Comparison of ENCODE assay signal across 8 cellular contexts in genomic region chr2:120344991-120345975, GRCh38. TPM values are rescaled to one million over a fixed set of nuclear protein-coding genes. Genes with fewer than 3 reads are reported as not detected.
A peak's percentile ranks its signal among the peaks of the same experiment; 100 is the strongest.
DNase-seq lines count a peak whose midpoint lies in the region; ATAC-seq, FAIRE-seq and TF ChIP-seq lines count a peak whose summit lies in the region.

No MANE protein-coding gene starts in this region.

- no peak overlapping the region for H3K14ac ChIP-seq in H1 (ENCODE audit: insufficient read length)

- TF ChIP-seq CTCF in H1 (IDR thresholded peaks at IDR 0.05; ENCODE audit: control extremely low read depth in 1 of 3, insufficient read depth in 1 of 3, low read depth in 1 of 3, low read length in 3 of 3) (no peak), D721Med (IDR thresholded peaks at IDR 0.05; ENCODE audit: insufficient read depth, missing control alignments) (no peak)

- no peak overlapping the region for H2BK15ac ChIP-seq in H1 (ENCODE audit: low read length)

- peaks cover 40 to 73% (median 50%) of the 10 kb centered on the region in 5 donors for H3K27me3 Mint-ChIP-seq in naive thymus-derived CD4-positive, alpha-beta T cell

- H3K79me1 ChIP-seq in H1 (ENCODE audit: low read depth, low read length), result no peaks in the 10 kb centered on the region

- no peak overlapping the region for H2BK20ac ChIP-seq in H1 (ENCODE audit: low read length)

- peak overlapping the region; percentile 20 to 57 (median 27) for H3K4me3 ChIP-seq in H1 (ENCODE audit: extremely low read depth in 1 of 4, insufficient read depth in 2 of 4, low read depth in 3 of 4, low read length in 4 of 4)
- H3K4me3 ChIP-seq in naive thymus-derived CD4-positive, alpha-beta T cell (ENCODE audit: low read length), result peak overlapping the region; percentile 9

- peaks cover 9 to 26% (median 22%) of the 10 kb centered on the region in 7 donors for H3K4me1 Mint-ChIP-seq in naive thymus-derived CD4-positive, alpha-beta T cell

- intact Hi-C loops in naive thymus-derived CD4-positive, alpha-beta T cell (cut with micrococcal nuclease), result loop anchor here in 1 of 2 donors (10.0 kb wide), 2 partner anchors 180 to 330 kb away; partner anchors contain the start of gene EPB41L5

- ATAC-seq in naive thymus-derived CD4-positive, alpha-beta T cell, result peak; percentile 18
- ATAC-seq in HG03354 (IDR thresholded peaks at IDR 0.05; ENCODE audit: poor library complexity, severe bottlenecking, unreplicated experiment), result no peak

- H3K36me3 ChIP-seq in H1 (ENCODE audit: control insufficient read depth in 2 of 4, insufficient read depth in 4 of 4, low read length in 3 of 4), result peaks cover 0 to 19% (median 0%) of the 10 kb centered on the region in 4 experiments; a peak in 2 of 8 replicates
- H3K36me3 ChIP-seq in naive thymus-derived CD4-positive, alpha-beta T cell (ENCODE audit: control insufficient read depth in 2 of 3, insufficient read depth in 3 of 3, low read length in 3 of 3), result no peaks in the 10 kb centered on the region

- no peak overlapping the region for H2BK12ac ChIP-seq in H1 (ENCODE audit: low read depth, low read length)

- H3K23ac ChIP-seq in H1 (ENCODE audit: insufficient read length), result no peak overlapping the region

- peak overlapping the region; percentile 66 to 98 for H3K4me2 ChIP-seq in H1 (ENCODE audit: insufficient read depth in 1 of 2, low read depth in 2 of 2, low read length in 2 of 2)

- no peak overlapping the region for H2BK120ac ChIP-seq in H1 (replicated peaks; ENCODE audit: low read depth, low read length)

- peak; percentile 24 for DNase-seq in NCI-H510A treated with DMSO at 0.1 percent for 48 hours (lab: John Stamatoyannopoulos, UW)
- DNase-seq in NCI-H510A (lab: John Stamatoyannopoulos, UW), result no peak
- peak; percentile 12 for DNase-seq in RPMI7951 (ENCODE audit: low read depth)
- peak in 1 of 2 experiments; percentile 68 for DNase-seq in H1 (ENCODE audit: low read depth in 1 of 2, low spot score in 2 of 2)
- peak in 6 of 9 donors; percentile 14 to 44 (median 21) for DNase-seq in naive thymus-derived CD4-positive, alpha-beta T cell
- no peak for DNase-seq in NCI-H1930 (lab: John Stamatoyannopoulos, UW)
- no peak for DNase-seq in D721Med (ENCODE audit: insufficient read length, low spot score)

- POLR2A ChIA-PET in H1 (lab: Charles Lee; ENCODE audit: partially characterized antibody), result interaction anchor here (1.1 to 1.5 kb wide), 2 partner anchors 11 to 730 kb away, joined by 3 to 4 read pairs; no protein-coding TSS in a partner anchor
- POLR2A ChIA-PET in naive thymus-derived CD4-positive, alpha-beta T cell (lab: Charles Lee), result no interaction called here

- H3K4ac ChIP-seq in H1 (replicated peaks; ENCODE audit: insufficient read length, low read depth, low read length), result no peak overlapping the region

- FAIRE-seq in H1 (lab: Jason Lieb, UNC) (no peak), D721Med (lab: Jason Lieb, UNC) (no peak)

- peaks cover 13% of the 10 kb centered on the region; the same call in 1 of the 2 replicates for H3K23me2 ChIP-seq in H1 (ENCODE audit: low read depth, low read length)

- TF ChIP-seq EP300 in H1 (IDR thresholded peaks at IDR 0.05; ENCODE audit: borderline replicate concordance in 1 of 2, low read depth in 2 of 2, low read length in 2 of 2), result no peak

- H3K27ac Mint-ChIP-seq in naive thymus-derived CD4-positive, alpha-beta T cell, result no peak overlapping the region

- CTCF ChIA-PET in H1 (lab: Charles Lee; ENCODE audit: partially characterized antibody), result interaction anchor here (1.0 to 9.9 kb wide), 7 partner anchors 12 to 176 kb away, joined by 3 to 118 read pairs (median 15); no protein-coding TSS in a partner anchor
- CTCF ChIA-PET in naive thymus-derived CD4-positive, alpha-beta T cell (lab: Charles Lee), result no interaction called here

- H4K8ac ChIP-seq in H1 (ENCODE audit: extremely low read depth, insufficient read depth, low read length), result no peak overlapping the region

- peaks cover 3 to 8% of the 10 kb centered on the region in 2 experiments for H4K20me1 ChIP-seq in H1 (replicated peaks in 1 of 2; ENCODE audit: control insufficient read depth in 1 of 2, insufficient read depth in 2 of 2, low read length in 2 of 2)

- H3K27ac ChIP-seq in H1 (ENCODE audit: low read depth, low read length), result no peak overlapping the region
- H3K27ac ChIP-seq in naive thymus-derived CD4-positive, alpha-beta T cell (ENCODE audit: low read depth, low read length), result no peak overlapping the region

- H3K4me1 ChIP-seq in H1 (replicated peaks in 1 of 4; ENCODE audit: control insufficient read depth in 3 of 4, insufficient read depth in 4 of 4, low read length in 3 of 4), result peaks cover 11 to 44% (median 26%) of the 10 kb centered on the region in 4 experiments
- peaks cover 9 to 15% of the 10 kb centered on the region in 2 donors for H3K4me1 ChIP-seq in naive thymus-derived CD4-positive, alpha-beta T cell (ENCODE audit: control insufficient read depth in 2 of 2, insufficient read depth in 2 of 2, low read length in 2 of 2)

- H3K9ac ChIP-seq in H1 (replicated peaks in 1 of 4; ENCODE audit: extremely low read depth in 1 of 4, low read depth in 3 of 4, low read length in 3 of 4), result no peak overlapping the region

- no peak for TF ChIP-seq POLR2A in H1 (IDR thresholded peaks at IDR 0.05; ENCODE audit: control extremely low read depth in 1 of 2, low read depth in 2 of 2, low read length in 2 of 2)

- no peak overlapping the region for H2BK5ac ChIP-seq in H1 (ENCODE audit: low read depth, low read length)

- H3K4me3 Mint-ChIP-seq in naive thymus-derived CD4-positive, alpha-beta T cell, result peak overlapping the region in 8 of 10 donors; percentile 16 to 79 (median 52)

- H2AFZ ChIP-seq in H1 (ENCODE audit: low read length), result no peak overlapping the region

- H3K79me2 ChIP-seq in H1 (ENCODE audit: control insufficient read depth in 1 of 2, insufficient read depth in 2 of 2, low read length in 2 of 2), result no peaks in the 10 kb centered on the region

- no peak overlapping the region for H2AK5ac ChIP-seq in H1 (ENCODE audit: low read depth, low read length)

- no peaks in the 10 kb centered on the region for H3K9me3 ChIP-seq in H1 (ENCODE audit: insufficient read depth in 2 of 2, low read depth in 1 of 2, low read length in 1 of 2)
- H3K9me3 ChIP-seq in naive thymus-derived CD4-positive, alpha-beta T cell (ENCODE audit: control insufficient read depth in 2 of 3, low read length in 3 of 3), result no peaks in the 10 kb centered on the region

- no peaks in the 10 kb centered on the region for H3K36me3 Mint-ChIP-seq in naive thymus-derived CD4-positive, alpha-beta T cell

- no peak for TF ChIP-seq RAD21 in H1 (IDR thresholded peaks at IDR 0.05 in 1 of 2, conservative IDR thresholded peaks at IDR 0.05 in 1 of 2; ENCODE audit: low read depth in 2 of 2, low read length in 2 of 2)

- WGBS in H1 (ENCODE audit: extremely low coverage in 1 of 2, insufficient coverage in 1 of 2, insufficient read length in 1 of 2, insufficient replicate concordance in 2 of 2, low coverage in 1 of 2, low lambda C conversion rate in 2 of 2, missing lambda C conversion rate in 1 of 2), 2 experiments, result 6% methylated on average over 75 of the region's 146 CpGs; no CpG with 5 or more reads in 1 of the 2 experiments

- H3K9me3 Mint-ChIP-seq in naive thymus-derived CD4-positive, alpha-beta T cell, result peaks cover 0 to 2% (median 0%) of the 10 kb centered on the region in 11 donors

- H3K18ac ChIP-seq in H1 (ENCODE audit: extremely low read depth, low read length), result no peak overlapping the region; the same call in 1 of the 2 replicates

- no peak overlapping the region for H3K56ac ChIP-seq in H1 (replicated peaks; ENCODE audit: insufficient read length, low read depth, low read length)

- peaks cover 53 to 89% (median 81%) of the 10 kb centered on the region in 4 experiments for H3K27me3 ChIP-seq in H1 (replicated peaks in 1 of 4; ENCODE audit: control insufficient read depth in 3 of 4, extremely low read depth in 1 of 4, insufficient read depth in 3 of 4, low read length in 3 of 4)
- peaks cover 5 to 35% of the 10 kb centered on the region in 2 donors for H3K27me3 ChIP-seq in naive thymus-derived CD4-positive, alpha-beta T cell (ENCODE audit: control insufficient read depth in 2 of 2, insufficient read depth in 2 of 2, low read length in 2 of 2)

- no peak overlapping the region for H4K91ac ChIP-seq in H1 (replicated peaks; ENCODE audit: insufficient read length, low read length)

- H4K5ac ChIP-seq in H1 (ENCODE audit: insufficient read length, low read depth, low read length), result no peak overlapping the region

TF ChIP-seq in H1, 55 proteins besides CTCF, POLR2A, EP300 and RAD21 (continues in another document):
- peak; percentile 67 for TF ChIP-seq KDM4A (IDR thresholded peaks at IDR 0.05; ENCODE audit: low read depth, low read length, severe bottlenecking)
- no peak for TF ChIP-seq GTF2F1 (IDR thresholded peaks at IDR 0.05; ENCODE audit: borderline replicate concordance, low read depth, low read length)
- no peak for TF ChIP-seq CEBPB (IDR thresholded peaks at IDR 0.05; ENCODE audit: low read depth, low read length)
- peak; percentile 98 for TF ChIP-seq SUZ12 (IDR thresholded peaks at IDR 0.05; ENCODE audit: low read length)
- TF ChIP-seq EZH2 (IDR thresholded peaks at IDR 0.05; ENCODE audit: low read depth, low read length, severe bottlenecking), result peak; percentile 98
- TF ChIP-seq E2F6 (IDR thresholded peaks at IDR 0.05), result no peak
- TF ChIP-seq GABPA (IDR thresholded peaks at IDR 0.05; ENCODE audit: borderline replicate concordance, insufficient read depth, low read length), result peak; percentile 17; the same call in 1 of the 2 replicates
- TF ChIP-seq TAF1 (IDR thresholded peaks at IDR 0.05; ENCODE audit: low read depth, low read length), result no peak
- no peak for TF ChIP-seq SIRT6 (IDR thresholded peaks at IDR 0.05; ENCODE audit: low read length)

RNA-seq across cellular contexts. Expression of gene INHBB, which starts 0.7 kb away (rescaled TPM):
- 0.24 TPM in 1 of 2 replicates, not detected in the other for total RNA-seq in RPMI7951 (2014; rRNA removed; shearing (Covaris generic))
- 0.23 and 0.30 TPM in 2 replicates for total RNA-seq in H1 (2021; fragmentation: NEBNext Ultra II Directional; extraction: Animal tissue kit (Norgen Biotek cat#: 25700))
- polyA plus RNA-seq in H1 (2011; rRNA removed), result 0.24 and 0.32 TPM in 2 replicates
- 0.25 TPM for polyA plus RNA-seq in H1 (2011; cell fraction: cytosol; rRNA removed)
- 0.44 TPM for polyA plus RNA-seq in H1 (2011; cell fraction: nucleus; rRNA removed)
- polyA plus RNA-seq in H1 (2012, experiment 1 of 2), result 0.27 to 0.51 TPM (median 0.42 TPM) in 4 replicates
- 0.31 TPM for polyA plus RNA-seq in H1 (2012, experiment 2 of 2)
- 0.10 TPM for polyA plus RNA-seq in H1 (2013, experiment 1 of 2)
- polyA plus RNA-seq in H1 (2013, experiment 2 of 2), result 0.15 TPM
- 0.19 and 0.46 TPM in 2 replicates for polyA minus RNA-seq in H1 (2011; rRNA and poly(A)+ RNA removed)
- polyA minus RNA-seq in H1 (2011; cell fraction: cytosol; rRNA and poly(A)+ RNA removed), result 0.44 TPM
- 0.50 TPM for polyA minus RNA-seq in H1 (2011; cell fraction: nucleus; rRNA and poly(A)+ RNA removed)
- not detected for total RNA-seq in naive thymus-derived CD4-positive, alpha-beta T cell
- not detected for polyA plus RNA-seq in naive thymus-derived CD4-positive, alpha-beta T cell

Comparison
In these comparisons a context has a peak if more than half of its experiments do, and no peak if none do; other contexts are left out.
1. DNase-seq: peak in NCI-H510A treated with DMSO at 0.1 percent for 48 hours (single experiment), RPMI7951 (single experiment) and naive thymus-derived CD4-positive, alpha-beta T cell (6 of 9); none in NCI-H510A (single experiment), NCI-H1930 (0 of 2) and D721Med (single experiment).